ENCODE assay signal across 2 cellular contexts in the genomic region with DNA sequence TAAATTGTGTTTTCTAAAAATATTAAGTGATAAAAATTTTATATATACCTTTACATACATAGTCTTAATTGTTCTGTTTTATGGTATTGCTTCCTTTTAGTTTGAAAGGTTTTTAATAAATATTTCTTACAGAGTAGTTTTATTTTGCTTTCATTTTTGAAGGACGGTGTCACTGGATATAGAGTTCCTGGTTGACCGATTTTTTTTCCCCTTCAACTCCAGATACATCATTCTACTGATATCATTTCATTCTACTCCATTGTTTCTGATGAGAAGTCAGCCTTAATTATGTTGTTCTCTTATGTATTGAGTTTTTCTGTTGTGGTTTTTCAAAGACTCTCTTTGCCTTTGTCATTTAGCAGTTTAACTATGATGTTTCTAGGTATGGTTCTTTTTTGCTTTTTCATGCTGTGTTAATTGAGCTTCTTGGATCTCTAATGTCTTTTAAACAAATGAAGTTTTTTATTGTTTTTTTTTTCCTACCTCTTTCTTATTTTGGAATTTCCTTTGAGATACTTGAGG.
A peak's percentile ranks its signal among the peaks of the same experiment; 100 is the strongest.
TF ChIP-seq lines count a peak whose summit lies in the region.

No MANE protein-coding gene starts in this region.

TF ChIP-seq in IMR-90, 13 proteins besides CTCF, POLR2A, EP300 and RAD21:
- TF ChIP-seq CHD1 (IDR thresholded peaks at IDR 0.05; ENCODE audit: low read depth, low read length) (no peak), ELK1 (IDR thresholded peaks at IDR 0.05; ENCODE audit: borderline replicate concordance, low read depth, low read length) (no peak), CEBPB (IDR thresholded peaks at IDR 0.05; ENCODE audit: low read depth, low read length) (no peak), MAZ (IDR thresholded peaks at IDR 0.05; ENCODE audit: borderline replicate concordance, low read depth, low read length) (no peak), MAFK (IDR thresholded peaks at IDR 0.05; ENCODE audit: low read depth, low read length) (no peak), MXI1 (IDR thresholded peaks at IDR 0.05; ENCODE audit: borderline replicate concordance, low read depth, low read length) (no peak), RCOR1 (IDR thresholded peaks at IDR 0.05; ENCODE audit: insufficient replicate concordance, low read length) (no peak), BHLHE40 (IDR thresholded peaks at IDR 0.05; ENCODE audit: low read depth, low read length) (no peak), SMC3 (IDR thresholded peaks at IDR 0.05; ENCODE audit: low read depth, low read length) (no peak), RFX5 (IDR thresholded peaks at IDR 0.05; ENCODE audit: low read depth, low read length) (no peak), FOS (IDR thresholded peaks at IDR 0.05; ENCODE audit: low read depth, low read length) (no peak), NFE2L2 (IDR thresholded peaks at IDR 0.05; ENCODE audit: low read depth, low read length) (no peak)
- TF ChIP-seq, protein P1, sequence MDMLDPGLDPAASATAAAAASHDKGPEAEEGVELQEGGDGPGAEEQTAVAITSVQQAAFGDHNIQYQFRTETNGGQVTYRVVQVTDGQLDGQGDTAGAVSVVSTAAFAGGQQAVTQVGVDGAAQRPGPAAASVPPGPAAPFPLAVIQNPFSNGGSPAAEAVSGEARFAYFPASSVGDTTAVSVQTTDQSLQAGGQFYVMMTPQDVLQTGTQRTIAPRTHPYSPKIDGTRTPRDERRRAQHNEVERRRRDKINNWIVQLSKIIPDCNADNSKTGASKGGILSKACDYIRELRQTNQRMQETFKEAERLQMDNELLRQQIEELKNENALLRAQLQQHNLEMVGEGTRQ (IDR thresholded peaks at IDR 0.05; ENCODE audit: low read depth, low read length) = no peak
TF ChIP-seq in IMR-90: peak in this region for 0.

TF ChIP-seq in K562, 482 proteins besides CTCF, POLR2A, EP300 and RAD21:
- TF ChIP-seq CBX1 (IDR thresholded peaks at IDR 0.05; ENCODE audit: low read depth) (no peak), RBFOX2 (IDR thresholded peaks at IDR 0.05; ENCODE audit: low read depth, low read length) (no peak), FOSL1 (tag; conservative IDR thresholded peaks at IDR 0.05) (no peak), EP400 (IDR thresholded peaks at IDR 0.05) (0 out of 2 replicates have a peak, but pooled peaks have one; percentile 9), BRCA1 (IDR thresholded peaks at IDR 0.05) (no peak), BRCA1 (CRISPR knock-in tag; IDR thresholded peaks at IDR 0.05) (no peak), DMBX1 (CRISPR knock-in tag; IDR thresholded peaks at IDR 0.05; ENCODE audit: borderline replicate concordance) (no peak)
- TF ChIP-seq, protein P2, sequence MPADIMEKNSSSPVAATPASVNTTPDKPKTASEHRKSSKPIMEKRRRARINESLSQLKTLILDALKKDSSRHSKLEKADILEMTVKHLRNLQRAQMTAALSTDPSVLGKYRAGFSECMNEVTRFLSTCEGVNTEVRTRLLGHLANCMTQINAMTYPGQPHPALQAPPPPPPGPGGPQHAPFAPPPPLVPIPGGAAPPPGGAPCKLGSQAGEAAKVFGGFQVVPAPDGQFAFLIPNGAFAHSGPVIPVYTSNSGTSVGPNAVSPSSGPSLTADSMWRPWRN (IDR thresholded peaks at IDR 0.05; ENCODE audit: low read depth) = no peak
- TF ChIP-seq, protein P3, sequence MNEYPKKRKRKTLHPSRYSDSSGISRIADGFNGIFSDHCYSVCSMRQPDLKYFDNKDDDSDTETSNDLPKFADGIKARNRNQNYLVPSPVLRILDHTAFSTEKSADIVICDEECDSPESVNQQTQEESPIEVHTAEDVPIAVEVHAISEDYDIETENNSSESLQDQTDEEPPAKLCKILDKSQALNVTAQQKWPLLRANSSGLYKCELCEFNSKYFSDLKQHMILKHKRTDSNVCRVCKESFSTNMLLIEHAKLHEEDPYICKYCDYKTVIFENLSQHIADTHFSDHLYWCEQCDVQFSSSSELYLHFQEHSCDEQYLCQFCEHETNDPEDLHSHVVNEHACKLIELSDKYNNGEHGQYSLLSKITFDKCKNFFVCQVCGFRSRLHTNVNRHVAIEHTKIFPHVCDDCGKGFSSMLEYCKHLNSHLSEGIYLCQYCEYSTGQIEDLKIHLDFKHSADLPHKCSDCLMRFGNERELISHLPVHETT (CRISPR knock-in tag; conservative IDR thresholded peaks at IDR 0.05 in 1 of 2, IDR thresholded peaks at IDR 0.05 in 1 of 2) = no peak
